Comparison of ENCODE assay signal across 29 cellular contexts in genomic region chr4:53234669-53235068, GRCh38.
"Had no signal": no experiment of that assay in that cellular context is flagged by ENCODE, and none has a peak within 500 bp of the region (broad histone marks: within the 10 kb centered on the region; RNA-seq: fewer than 3 reads in every experiment).

No MANE protein-coding gene starts in this region.

- H2AFZ ChIP-seq: hepatocyte had no signal

- H3K4me1 ChIP-seq: body of pancreas, esophagus squamous epithelium, pancreas, prostate gland, sigmoid colon, tibial artery had no signal

- H3K79me2 ChIP-seq: hepatocyte had no signal

- H3K4me3 Mint-ChIP-seq: activated naive CD8-positive, alpha-beta T cell; mesothelial cell of epicardium; naive thymus-derived CD4-positive, alpha-beta T cell; stimulated activated effector memory CD8-positive, alpha-beta T cell treated with anti-CD3 and anti-CD28 coated beads, Interleukin-12 subunit alpha, Interleukin-12 subunit beta, amount 100 ng/mL, for 72 hours; T-helper 1 cell treated with Interleukin-12 subunit alpha and Interleukin-12 subunit beta and Interleukin-4 antibody, amounts not matched to agents 30 μg/mL and 1 μg/mL, for 36 hours had no signal

- H3K9me3 Mint-ChIP-seq: mesothelial cell of epicardium; stimulated activated effector memory CD8-positive, alpha-beta T cell treated with anti-CD3 and anti-CD28 coated beads, Interleukin-12 subunit alpha, Interleukin-12 subunit beta, amount 100 ng/mL, for 72 hours; T-helper 1 cell treated with Interleukin-12 subunit alpha and Interleukin-12 subunit beta and Interleukin-4 antibody, amounts not matched to agents 30 μg/mL and 1 μg/mL, for 36 hours had no signal

- H3K9me3 ChIP-seq: body of pancreas, esophagus squamous epithelium, pancreas, prostate gland, sigmoid colon, stomach, tibial artery had no signal

- H3K4me3 ChIP-seq: body of pancreas, esophagus squamous epithelium, hepatocyte, pancreas, prostate gland, sigmoid colon, stomach, tibial artery had no signal

- H3K27ac Mint-ChIP-seq: activated naive CD8-positive, alpha-beta T cell; mesothelial cell of epicardium; naive thymus-derived CD4-positive, alpha-beta T cell; stimulated activated effector memory CD8-positive, alpha-beta T cell treated with anti-CD3 and anti-CD28 coated beads, Interleukin-12 subunit alpha, Interleukin-12 subunit beta, amount 100 ng/mL, for 72 hours; T-helper 1 cell treated with Interleukin-12 subunit alpha and Interleukin-12 subunit beta and Interleukin-4 antibody, amounts not matched to agents 30 μg/mL and 1 μg/mL, for 36 hours had no signal

- H3K4me2 ChIP-seq: hepatocyte had no signal

- ATAC-seq: body of pancreas; left colon; naive thymus-derived CD4-positive, alpha-beta T cell; pancreas; stimulated activated effector memory CD8-positive, alpha-beta T cell treated with anti-CD3 and anti-CD28 coated beads, Interleukin-12 subunit alpha, Interleukin-12 subunit beta, amount 100 ng/mL, for 72 hours had no signal

- FAIRE-seq: endothelial cell of umbilical vein, frontal cortex, pancreas, small intestine, TTC549 had no signal

- H3K27me3 Mint-ChIP-seq: activated naive CD8-positive, alpha-beta T cell; naive thymus-derived CD4-positive, alpha-beta T cell had no signal

- H3K36me3 ChIP-seq: esophagus squamous epithelium, pancreas, prostate gland, sigmoid colon, stomach, tibial artery had no signal

- H3K27me3 ChIP-seq: body of pancreas, esophagus squamous epithelium, hepatocyte, pancreas, sigmoid colon, stomach, tibial artery had no signal

- H3K4me1 Mint-ChIP-seq: mesothelial cell of epicardium; stimulated activated effector memory CD8-positive, alpha-beta T cell treated with anti-CD3 and anti-CD28 coated beads, Interleukin-12 subunit alpha, Interleukin-12 subunit beta, amount 100 ng/mL, for 72 hours had no signal

- DNase-seq: activated CD4-positive, alpha-beta T cell treated with anti-CD3 and anti-CD28 coated beads for 4 hours; activated CD4-positive, alpha-beta T cell treated with anti-CD3 and anti-CD28 coated beads, Interleukin-2, amount 50 U/mL, for 4 hours; activated effector memory CD4-positive, alpha-beta T cell treated with Interleukin-2 at 50 U/mL for 16 hours; activated naive CD4-positive, alpha-beta T cell treated with Interleukin-2 at 50 U/mL for 16 hours; anterior cingulate cortex; body of pancreas; cortex of kidney; esophagus squamous epithelium; islet precursor cell; left colon; naive thymus-derived CD4-positive, alpha-beta T cell; nucleus accumbens; pancreas; sigmoid colon; small intestine; stimulated activated CD4-positive, alpha-beta T cell treated with anti-CD3 and anti-CD28 coated beads, Interleukin-4, amount 100 ng/mL, for 24 hours; stomach; T-helper 9 cell; tibial artery had no signal

- H3K27ac ChIP-seq: body of pancreas, esophagus squamous epithelium, hepatocyte, pancreas, prostate gland, sigmoid colon, stomach, tibial artery, VCaP had no signal
